21 cellular contexts compared by ENCODE assay signal in genomic region chr6:115891704-115892225, GRCh38.
A peak's percentile ranks its signal among the peaks of the same experiment; 100 is the strongest.
DNase-seq lines count a peak whose midpoint lies in the region; FAIRE-seq and TF ChIP-seq lines count a peak whose summit lies in the region.
"Had no signal": no experiment of that assay in that cellular context is flagged by ENCODE, and none has a peak within 500 bp of the region (broad histone marks: within the 10 kb centered on the region; RNA-seq: fewer than 3 reads in every experiment).

No MANE protein-coding gene starts in this region.

- DNase-seq in GM12891 (ENCODE audit: insufficient read length, low spot score): no peak
- DNase-seq in GM20000 (ENCODE audit: low spot score): peak; percentile 9
- DNase-seq in M059J (ENCODE audit: low read depth): peak; percentile 14
- DNase-seq in astrocyte (ENCODE audit: low read depth): no peak
- DNase-seq in COLO668 (lab: John Stamatoyannopoulos, UW; ENCODE audit: unreplicated experiment): no peak
- DNase-seq in GM12892 (ENCODE audit: insufficient read length): no peak
- DNase-seq in superior temporal gyrus (ENCODE audit: extremely low spot score): no peak
- no peak for DNase-seq in epidermal melanocyte (ENCODE audit: insufficient read length, low spot score)
- DNase-seq: KBM-7; MM.1S; NCI-H2029; NCI-H446 treated with DMSO at 0.1 percent for 48 hours; NCI-H526; NCI-H82; NK-92 treated with Interleukin-12 subunit alpha and Interleukin-12 subunit beta, amount 100 ng/mL, for 24 hours; SIG-M5; T-helper 17 cell; T1000 had no signal

- no peaks in the 10 kb centered on the region for H3K27me3 ChIP-seq in astrocyte (ENCODE audit: insufficient read depth, low read length)

- H3K27ac Mint-ChIP-seq in astrocyte (ENCODE audit: unreplicated experiment): peak overlapping the region; percentile 42
- H3K27ac Mint-ChIP-seq: T-helper 17 cell had no signal

- no peaks in the 10 kb centered on the region for H3K36me3 ChIP-seq in astrocyte (ENCODE audit: insufficient read depth, low read length)

- H3K4me1 ChIP-seq in astrocyte (ENCODE audit: insufficient read depth, low read length): peaks cover 6% of the 10 kb centered on the region

- TF ChIP-seq CTCF in GM20000 (IDR thresholded peaks at IDR 0.05; ENCODE audit: extremely low read depth, missing control alignments) (no peak), astrocyte (IDR thresholded peaks at IDR 0.05; ENCODE audit: insufficient read depth, low read depth, low read length) (no peak)

- H2AFZ ChIP-seq in astrocyte (ENCODE audit: low read depth, low read length): no peak overlapping the region

- H3K79me2 ChIP-seq in astrocyte (ENCODE audit: insufficient read depth, low read length): no peaks in the 10 kb centered on the region

- H3K4me3 Mint-ChIP-seq in astrocyte (ENCODE audit: unreplicated experiment): no peak overlapping the region
- H3K4me3 Mint-ChIP-seq: T-helper 17 cell had no signal

- H3K9me3 ChIP-seq in astrocyte (ENCODE audit: insufficient read depth, low read depth, low read length): no peaks in the 10 kb centered on the region

- peaks cover 35% of the 10 kb centered on the region for H3K4me1 Mint-ChIP-seq in astrocyte (ENCODE audit: low read depth, unreplicated experiment)
- H3K4me1 Mint-ChIP-seq: T-helper 17 cell had no signal

- H3K27me3 Mint-ChIP-seq in astrocyte (ENCODE audit: low read depth, unreplicated experiment): no peaks in the 10 kb centered on the region
- H3K27me3 Mint-ChIP-seq: T-helper 17 cell had no signal

- H3K36me3 Mint-ChIP-seq in astrocyte (ENCODE audit: low read depth, unreplicated experiment): no peaks in the 10 kb centered on the region

- H3K9me3 Mint-ChIP-seq in astrocyte (ENCODE audit: unreplicated experiment): no peaks in the 10 kb centered on the region

- no peaks in the 10 kb centered on the region for H4K20me1 ChIP-seq in astrocyte (ENCODE audit: insufficient read depth, low read length)

- H3K27ac ChIP-seq in astrocyte (ENCODE audit: low read depth, low read length): peak overlapping the region; percentile 17
- H3K27ac ChIP-seq: SK-N-MC had no signal

- no peak overlapping the region for H3K4me2 ChIP-seq in astrocyte (ENCODE audit: low read length)

- FAIRE-seq in GM12891 (lab: Jason Lieb, UNC): peak; percentile 56
- FAIRE-seq in astrocyte (lab: Jason Lieb, UNC): no peak
- FAIRE-seq in GM12892 (lab: Jason Lieb, UNC): no peak
- FAIRE-seq: D721Med, H1 had no signal

- H3K9ac ChIP-seq in astrocyte (ENCODE audit: low read length): no peak overlapping the region

- H3K4me3 ChIP-seq in astrocyte (ENCODE audit: insufficient read depth, low read depth, low read length): no peak overlapping the region
- H3K4me3 ChIP-seq: SK-N-MC had no signal

- no peak for TF ChIP-seq POLR2A in GM12891 (IDR thresholded peaks at IDR 0.05; ENCODE audit: low read depth, low read length)
- TF ChIP-seq POLR2A in GM12892 (IDR thresholded peaks at IDR 0.05; ENCODE audit: low read depth, low read length): no peak

TF ChIP-seq in GM12891, 5 proteins besides CTCF, POLR2A, EP300 and RAD21:
- no peak for TF ChIP-seq SPI1 (IDR thresholded peaks at IDR 0.05; ENCODE audit: low read depth, low read length)

Comparison
In these comparisons a context has a peak if more than half of its experiments do, and no peak if none do; other contexts are left out.
1. DNase-seq: peak in GM20000 (single experiment) and M059J (single experiment); none in GM12891 (single experiment), astrocyte (single experiment), COLO668 (single experiment), GM12892 (single experiment), superior temporal gyrus (single experiment) and epidermal melanocyte (single experiment).